In the genomic region with DNA sequence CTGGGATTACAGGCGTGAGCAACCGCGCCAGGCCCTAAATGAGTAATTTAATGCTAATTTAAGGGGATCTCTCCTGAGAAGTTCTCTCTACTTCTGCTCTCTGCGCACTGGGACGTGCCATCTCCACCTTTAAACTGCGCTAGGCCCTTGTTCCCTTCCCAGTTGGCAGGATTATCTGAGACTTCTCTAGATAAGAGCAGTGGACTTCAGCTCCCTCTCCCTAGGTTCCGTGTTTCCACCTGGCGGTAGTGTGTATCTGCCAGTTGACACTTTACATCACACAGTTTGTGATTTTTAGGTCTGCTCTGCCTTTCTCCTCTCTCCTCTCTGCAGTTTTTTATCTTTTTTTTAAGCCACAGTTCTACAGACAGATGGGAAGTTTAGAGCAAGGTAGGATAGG, we compare ENCODE assay signal across 16 cellular contexts. TPM values are rescaled to one million over a fixed set of nuclear protein-coding genes. Genes with fewer than 3 reads are reported as not detected.
A peak's percentile ranks its signal among the peaks of the same experiment; 100 is the strongest.
DNase-seq lines count a peak whose midpoint lies in the region; ATAC-seq, FAIRE-seq and TF ChIP-seq lines count a peak whose summit lies in the region.
"Had no signal": no experiment of that assay in that cellular context is flagged by ENCODE, and none has a peak within 500 bp of the region (broad histone marks: within the 10 kb centered on the region; RNA-seq: fewer than 3 reads in every experiment).

No MANE protein-coding gene starts in this region.

- peak; percentile 20 to 46 for ATAC-seq in left cardiac atrium
- peak; percentile 19 to 35 for ATAC-seq in gastrocnemius medialis
- ATAC-seq in GM19397 (IDR thresholded peaks at IDR 0.05; ENCODE audit: unreplicated experiment), result no peak
- ATAC-seq: activated T-cell treated with anti-CD3 and anti-CD28 coated beads, Interleukin-2, amount 50 U/mL, for 4 hours had no signal

- in situ Hi-C loops in gastrocnemius medialis (cut with MboI; ENCODE audit: low sequenced_read_pairs in 4 of 4), result no loop called here

- H3K4me3 ChIP-seq in WI38 (ENCODE audit: low read depth, low read length), result peak overlapping the region; percentile 31
- peak overlapping the region in 1 of 4 donors; percentile 10 for H3K4me3 ChIP-seq in gastrocnemius medialis
- H3K4me3 ChIP-seq: SK-N-MC had no signal

- DNase-seq in GM19239 (ENCODE audit: insufficient read length, low spot score) (no peak), left cardiac atrium (no peak), gastrocnemius medialis (peak in 1 of 2 donors; percentile 33), UCSD-AML1 (lab: John Stamatoyannopoulos, UW; ENCODE audit: unreplicated experiment) (no peak)
- DNase-seq in activated CD4-positive, alpha-beta T cell treated with anti-CD3 and anti-CD28 coated beads, Interleukin-2, amount 50 U/mL, for 48 hours, result no peak
- DNase-seq in activated CD8-positive, alpha-beta memory T cell treated with anti-CD3 and anti-CD28 coated beads, Interleukin-2, amount 50 U/mL, for 48 hours, result no peak
- DNase-seq: activated CD4-positive, CD25-positive, alpha-beta regulatory T cell treated with anti-CD3 and anti-CD28 coated beads, Interleukin-2, amount 50 U/mL, for 72 hours; activated T-cell treated with anti-CD3 and anti-CD28 coated beads, Interleukin-2, amount 50 U/mL, for 4 hours; KBM-7; NCI-H146; NCI-H526 treated with DMSO at 0.1 percent for 48 hours; occipital lobe; stimulated activated CD4-positive, alpha-beta T cell treated with anti-CD3 and anti-CD28 coated beads, Interleukin-2, amount 100 ng/mL, for 24 hours had no signal

- no peaks in the 10 kb centered on the region for H3K9me3 ChIP-seq in gastrocnemius medialis

- FAIRE-seq in GM19239 (lab: Jason Lieb, UNC), result peak; percentile 39

- H3K27ac ChIP-seq in gastrocnemius medialis, result peak overlapping the region; percentile 76 to 83 (median 80)
- H3K27ac ChIP-seq: SK-N-MC had no signal

- peaks cover 70 to 89% of the 10 kb centered on the region in 2 donors for H3K4me1 ChIP-seq in gastrocnemius medialis

- TF ChIP-seq CTCF in WI38 (IDR thresholded peaks at IDR 0.05; ENCODE audit: low read depth, low read length) (no peak), gastrocnemius medialis (IDR thresholded peaks at IDR 0.05 in 4 of 5, conservative IDR thresholded peaks at IDR 0.05 in 1 of 5) (no peak)

- H3K27me3 ChIP-seq in gastrocnemius medialis, result no peaks in the 10 kb centered on the region

- intact Hi-C loops in left cardiac atrium (cut with DNase I), result loop anchor here in 1 of 2 donors (10.0 kb wide), 1 partner anchor 63 kb away; no protein-coding TSS in a partner anchor
- intact Hi-C loops in gastrocnemius medialis (cut with DNase I; ENCODE audit: low total_unique reads), result loop anchor here (2.0 kb wide), 2 partner anchors 37 to 57 kb away; no protein-coding TSS in a partner anchor

- H3K36me3 ChIP-seq in gastrocnemius medialis, result no peaks in the 10 kb centered on the region

- TF ChIP-seq POLR2A in gastrocnemius medialis (IDR thresholded peaks at IDR 0.05), result no peak

RNA-seq across cellular contexts. Expression of a gene that starts 40.2 kb away (rescaled TPM):
- total RNA-seq in left cardiac atrium, result 10 to 100 TPM; 41.4 to 46.5 TPM
- 10 to 100 TPM; 22.1 to 34.6 (median 28.0) TPM for total RNA-seq in gastrocnemius medialis
